In genomic region chr11:78061088-78061920, GRCh38 we compare ENCODE assay signal across 20 cellular contexts. TPM values are rescaled to one million over a fixed set of nuclear protein-coding genes. Genes with fewer than 3 reads are reported as not detected.
DNase-seq lines count a peak whose midpoint lies in the region; ATAC-seq, FAIRE-seq and TF ChIP-seq lines count a peak whose summit lies in the region.
"Had no signal": no experiment of that assay in that cellular context is flagged by ENCODE, and none has a peak within 500 bp of the region (broad histone marks: within the 10 kb centered on the region; RNA-seq: fewer than 3 reads in every experiment).

No MANE protein-coding gene starts in this region.

- WGBS in right cardiac atrium: 55% methylated on average over 4 of the region's 4 CpGs

- FAIRE-seq in GM12892 (lab: Jason Lieb, UNC): peak; percentile 42
- FAIRE-seq: G401.6, GM18507 had no signal

- ATAC-seq in right cardiac atrium (peak; percentile 69 to 84), GM18498 (IDR thresholded peaks at IDR 0.05; ENCODE audit: unreplicated experiment) (no peak)
- ATAC-seq: activated CD8-positive, alpha-beta memory T cell treated with anti-CD3 and anti-CD28 coated beads, Interleukin-2, amount 10 ng/mL, durations not matched to agents 7 days and 5 days; stimulated activated memory B cell treated with anti-CD40 and anti-IgM and Interleukin-4, amounts not matched to agents 10 μg/mL and 1 μg/mL and 100 μg/mL, for 72 hours had no signal

- H3K36me3 ChIP-seq in skeletal muscle tissue (ENCODE audit: control insufficient read depth in 3 of 3, insufficient read depth in 3 of 3, low read length in 3 of 3): no peaks in the 10 kb centered on the region
- H3K36me3 ChIP-seq: esophagus muscularis mucosa had no signal

- no peak for DNase-seq in GM12892 (ENCODE audit: insufficient read length)
- peak in 2 of 3 donors; percentile 68 to 73 for DNase-seq in right cardiac atrium
- no peak for DNase-seq in NCI-H2171 treated with DMSO at 0.1 percent for 48 hours (lab: John Stamatoyannopoulos, UW)
- DNase-seq in AG08396 (ENCODE audit: low spot score): no peak
- DNase-seq: activated CD8-positive, alpha-beta memory T cell treated with anti-CD3 and anti-CD28 coated beads, Interleukin-2, amount 10 ng/mL, durations not matched to agents 7 days and 5 days; CD4-positive, alpha-beta T cell; HCEC 1CT; mesenchymal stem cell; NCI-H1092; NCI-H524; SIG-M5 had no signal

- H3K4me1 ChIP-seq in right cardiac atrium (ENCODE audit: control insufficient read depth, insufficient read depth, low read length): no peaks in the 10 kb centered on the region
- peaks cover 33 to 51% (median 37%) of the 10 kb centered on the region in 3 donors for H3K4me1 ChIP-seq in skeletal muscle tissue (ENCODE audit: control insufficient read depth in 3 of 3, insufficient read depth in 3 of 3, low read length in 3 of 3)

- H3K27me3 ChIP-seq in right cardiac atrium (ENCODE audit: control insufficient read depth, insufficient read depth) (no peaks in the 10 kb centered on the region), skeletal muscle tissue (ENCODE audit: control insufficient read depth in 3 of 3, insufficient read depth in 3 of 3, low read length in 3 of 3) (no peaks in the 10 kb centered on the region)
- H3K27me3 ChIP-seq: esophagus muscularis mucosa had no signal

- intact Hi-C loops in right cardiac atrium (cut with DNase I): no loop called here

- H3K27ac ChIP-seq in VCaP (peak overlapping the region; percentile 88), right cardiac atrium (ENCODE audit: low read length) (no peak overlapping the region), skeletal muscle tissue (ENCODE audit: low read depth, low read length) (peak overlapping the region; percentile 86)
- H3K27ac ChIP-seq: esophagus muscularis mucosa had no signal

- H3K9me3 ChIP-seq in right cardiac atrium (ENCODE audit: control insufficient read depth, low read length): no peaks in the 10 kb centered on the region
- no peaks in the 10 kb centered on the region for H3K9me3 ChIP-seq in skeletal muscle tissue (ENCODE audit: control insufficient read depth in 3 of 3, low read length in 3 of 3)
- H3K9me3 ChIP-seq: esophagus muscularis mucosa had no signal

- H3K4me3 ChIP-seq in right cardiac atrium (ENCODE audit: low read length) (no peak overlapping the region), skeletal muscle tissue (ENCODE audit: low read length in 3 of 3) (peak overlapping the region in 1 of 3 donors; percentile 31)
- H3K4me3 ChIP-seq: coronary artery, esophagus muscularis mucosa had no signal

- no peak for TF ChIP-seq CTCF in VCaP (conservative IDR thresholded peaks at IDR 0.05)

- H3K9ac ChIP-seq in skeletal muscle tissue (ENCODE audit: low read depth in 1 of 3, low read length in 3 of 3): peak overlapping the region; percentile 45 to 70 (median 61)

- no peak for TF ChIP-seq POLR2A in GM12892 (IDR thresholded peaks at IDR 0.05; ENCODE audit: low read depth, low read length)

RNA-seq across cellular contexts. Expression of gene THRSP, which starts 2.4 kb away (rescaled TPM):
- not detected for polyA plus RNA-seq in GM12892 (2012; ENCODE audit: missing spikeins)
- total RNA-seq in right cardiac atrium (1 to 10 TPM in 2 of 4 donors, under 1 TPM in 1, not detected in 1; 0.66 to 7.3 (median 1.4) TPM), skeletal muscle tissue (26.1 TPM)
- polyA plus RNA-seq in right cardiac atrium: 80.3 TPM
- total RNA-seq: activated CD8-positive, alpha-beta memory T cell treated with anti-CD3 and anti-CD28 coated beads, Interleukin-2, amount 10 ng/mL, durations not matched to agents 7 days and 5 days; CD4-positive, alpha-beta T cell; esophagus muscularis mucosa; occipital lobe had no signal

RNA-seq across cellular contexts. Expression of gene NDUFC2, which starts 18.4 kb away (rescaled TPM):
- polyA plus RNA-seq in GM12892 (2012; ENCODE audit: missing spikeins): 84.8 TPM
- 100 to 1,000 TPM; 238 to 276 (median 258) TPM for total RNA-seq in right cardiac atrium
- 298 TPM for polyA plus RNA-seq in right cardiac atrium
- 69.9 TPM for total RNA-seq in skeletal muscle tissue

RNA-seq across cellular contexts. Expression of gene KCTD14, which starts 38.2 kb away (rescaled TPM):
- 0.19 TPM for polyA plus RNA-seq in GM12892 (2012; ENCODE audit: missing spikeins)
- total RNA-seq in right cardiac atrium: under 1 TPM in 3 of 4 donors, not detected in 1; 0.43 to 0.56 (median 0.45) TPM
- polyA plus RNA-seq in right cardiac atrium: 0.36 TPM
- 0.52 TPM for total RNA-seq in skeletal muscle tissue

Comparison
In these comparisons a context has a peak if more than half of its experiments do, and no peak if none do; other contexts are left out.
1. DNase-seq: peak in right cardiac atrium (2 of 3); none in GM12892 (single experiment), NCI-H2171 treated with DMSO at 0.1 percent for 48 hours (single experiment) and AG08396 (single experiment).